19 cellular contexts compared by ENCODE assay signal in genomic region chr13:34065915-34066314, GRCh38.
DNase-seq lines count a peak whose midpoint lies in the region; ATAC-seq, FAIRE-seq and TF ChIP-seq lines count a peak whose summit lies in the region.
"Had no signal": no experiment of that assay in that cellular context is flagged by ENCODE, and none has a peak within 500 bp of the region (broad histone marks: within the 10 kb centered on the region; RNA-seq: fewer than 3 reads in every experiment).

No MANE protein-coding gene starts in this region.

- no peak overlapping the region for H2AFZ ChIP-seq in GM23338

- no peak for TF ChIP-seq RAD21 in Ishikawa (IDR thresholded peaks at IDR 0.05; ENCODE audit: low read depth)

- no peaks in the 10 kb centered on the region for H3K4me1 ChIP-seq in left lung
- H3K4me1 ChIP-seq in upper lobe of right lung: no peaks in the 10 kb centered on the region
- H3K4me1 ChIP-seq in GM23338 (ENCODE audit: insufficient read depth): no peaks in the 10 kb centered on the region

- H3K4me1 Mint-ChIP-seq in GM23338: no peaks in the 10 kb centered on the region

- H3K27ac ChIP-seq in left lung (no peak overlapping the region), upper lobe of right lung (no peak overlapping the region), GM23338 (ENCODE audit: low read depth) (no peak overlapping the region)

- no peaks in the 10 kb centered on the region for H3K27me3 Mint-ChIP-seq in GM23338 (ENCODE audit: insufficient read depth, low read depth, poor library complexity)
- H3K27me3 Mint-ChIP-seq: CD4-positive, alpha-beta T cell had no signal

- DNase-seq in bronchial epithelial cell (ENCODE audit: low read depth) (peak; percentile 89), left lung (no peak), upper lobe of right lung (no peak), GM23338 (ENCODE audit: low spot score) (no peak)
- DNase-seq: ACHN; CD4-positive, alpha-beta T cell; DND-41; GDM1; MG63; NCI-H1092 treated with DMSO at 0.1 percent for 48 hours; NCI-H1694 treated with DMSO at 0.1 percent for 48 hours; NCI-H446 treated with DMSO at 0.1 percent for 48 hours; NCI-H748 treated with DMSO at 0.1 percent for 48 hours; SIG-M5 had no signal

- no peaks in the 10 kb centered on the region for H3K79me2 ChIP-seq in GM23338 (replicated peaks; ENCODE audit: insufficient read depth)

- intact Hi-C loops in left lung (cut with DNase I) (no loop called here), upper lobe of right lung (cut with DNase I) (no loop called here)

- no peak overlapping the region for H3K4me3 ChIP-seq in bronchial epithelial cell (ENCODE audit: low read depth, low read length)
- H3K4me3 ChIP-seq in left lung: no peak overlapping the region
- H3K4me3 ChIP-seq in upper lobe of right lung: no peak overlapping the region
- no peak overlapping the region for H3K4me3 ChIP-seq in GM23338
- H3K4me3 ChIP-seq: K562, MG63 had no signal

- no peak overlapping the region for H3K4me3 Mint-ChIP-seq in GM23338
- H3K4me3 Mint-ChIP-seq: CD4-positive, alpha-beta T cell had no signal

- H3K9me3 ChIP-seq in left lung (no peaks in the 10 kb centered on the region), upper lobe of right lung (no peaks in the 10 kb centered on the region)
- H3K9me3 ChIP-seq: MG63 had no signal

- ATAC-seq in left lung: peak; percentile 89
- peak; percentile 68 for ATAC-seq in upper lobe of right lung
- ATAC-seq in HG02852 (IDR thresholded peaks at IDR 0.05; ENCODE audit: unreplicated experiment): no peak
- ATAC-seq in GM23338: no peak
- ATAC-seq in HG03432 (IDR thresholded peaks at IDR 0.05; ENCODE audit: unreplicated experiment): no peak
- ATAC-seq: K562 had no signal

- H4K20me1 ChIP-seq in GM23338 (replicated peaks; ENCODE audit: insufficient read depth): no peaks in the 10 kb centered on the region

- TF ChIP-seq CTCF in bronchial epithelial cell (IDR thresholded peaks at IDR 0.05; ENCODE audit: insufficient read depth, low read length, severe bottlenecking) (no peak), left lung (IDR thresholded peaks at IDR 0.05) (no peak), upper lobe of right lung (IDR thresholded peaks at IDR 0.05) (no peak), GM23338 (conservative IDR thresholded peaks at IDR 0.05; ENCODE audit: low read depth in 2 of 2) (no peak)

- no peak overlapping the region for H3K4me2 ChIP-seq in GM23338

- H3K36me3 Mint-ChIP-seq in GM23338 (ENCODE audit: low read depth): peaks cover 4% of the 10 kb centered on the region; the same call in 2 of the 3 replicates

- TF ChIP-seq EP300 in Ishikawa (IDR thresholded peaks at IDR 0.05; ENCODE audit: borderline replicate concordance): no peak

- no peaks in the 10 kb centered on the region for H3F3A ChIP-seq in GM23338 (replicated peaks; ENCODE audit: low read depth)

- H3K36me3 ChIP-seq in bronchial epithelial cell (ENCODE audit: control insufficient read depth, insufficient read depth, low read length) (no peaks in the 10 kb centered on the region), left lung (no peaks in the 10 kb centered on the region), upper lobe of right lung (no peaks in the 10 kb centered on the region), GM23338 (ENCODE audit: insufficient read depth) (no peaks in the 10 kb centered on the region)
- H3K36me3 ChIP-seq: MG63 had no signal

- H3K9me2 ChIP-seq in GM23338 (ENCODE audit: insufficient read depth): peaks cover 17% of the 10 kb centered on the region

- no peak for FAIRE-seq in bronchial epithelial cell (lab: Jason Lieb, UNC)
- FAIRE-seq: K562, RCC 7860 had no signal

- H3K27ac Mint-ChIP-seq in GM23338: no peak overlapping the region
- H3K27ac Mint-ChIP-seq: CD4-positive, alpha-beta T cell had no signal

- H3K27me3 ChIP-seq in bronchial epithelial cell (ENCODE audit: control insufficient read depth, insufficient read depth, low read length) (no peaks in the 10 kb centered on the region), left lung (no peaks in the 10 kb centered on the region), upper lobe of right lung (no peaks in the 10 kb centered on the region), GM23338 (ENCODE audit: insufficient read depth) (no peaks in the 10 kb centered on the region)
- H3K27me3 ChIP-seq: MG63 had no signal

- H3K9me3 Mint-ChIP-seq in GM23338: no peaks in the 10 kb centered on the region; the same call in 1 of the 3 replicates
- H3K9me3 Mint-ChIP-seq: CD4-positive, alpha-beta T cell had no signal

TF ChIP-seq in Ishikawa, 13 proteins besides CTCF, POLR2A, EP300 and RAD21:
- TF ChIP-seq CEBPB (IDR thresholded peaks at IDR 0.05): no peak
- no peak for TF ChIP-seq NFIC (IDR thresholded peaks at IDR 0.05)
- no peak for TF ChIP-seq ZBTB7A (IDR thresholded peaks at IDR 0.05; ENCODE audit: low read depth)
- peak; percentile 41; the same call in 1 of the 2 replicates for TF ChIP-seq TEAD4 (IDR thresholded peaks at IDR 0.05)
- no peak for TF ChIP-seq TCF12 (IDR thresholded peaks at IDR 0.05; ENCODE audit: low read depth)
TF ChIP-seq in Ishikawa: peak in this region for 1.

TF ChIP-seq in GM23338, 12 proteins besides CTCF, POLR2A, EP300 and RAD21:
- TF ChIP-seq JUNB (IDR thresholded peaks at IDR 0.05; ENCODE audit: unreplicated experiment) (no peak), POLR2AphosphoS5 (IDR thresholded peaks at IDR 0.05; ENCODE audit: low read depth) (no peak)

Comparison
In these comparisons a context has a peak if more than half of its experiments do, and no peak if none do; other contexts are left out.
1. ATAC-seq: peak in left lung (single experiment) and upper lobe of right lung (single experiment); none in HG02852 (single experiment), GM23338 (single experiment) and HG03432 (single experiment).